Comparison of ENCODE assay signal across 15 cellular contexts in the genomic region with DNA sequence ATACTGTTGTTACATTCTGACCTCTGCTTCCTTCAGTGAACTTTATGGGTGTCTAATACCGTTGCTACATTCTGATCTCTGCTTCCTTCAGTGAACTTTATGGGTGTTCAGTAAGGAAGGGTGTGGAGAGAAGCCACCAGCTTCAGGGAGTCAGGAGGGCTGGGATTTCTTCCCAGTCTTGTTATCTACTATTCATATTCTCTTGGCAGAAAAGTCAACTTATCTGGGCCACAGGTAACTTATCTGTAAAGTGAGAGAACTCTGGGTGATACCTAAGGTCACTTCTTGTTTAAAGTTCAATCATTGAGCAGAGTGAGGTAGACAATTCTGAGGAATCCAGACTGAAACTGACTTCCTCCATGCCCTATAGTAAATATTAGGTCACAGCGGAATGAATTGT.
"Had no signal": no experiment of that assay in that cellular context is flagged by ENCODE, and none has a peak within 500 bp of the region (broad histone marks: within the 10 kb centered on the region; RNA-seq: fewer than 3 reads in every experiment).

No MANE protein-coding gene starts in this region.

- H3K4me3 ChIP-seq: breast epithelium, dorsolateral prefrontal cortex had no signal

- H3K9me3 Mint-ChIP-seq: activated T-helper 17 cell treated with anti-CD3 and anti-CD28 coated beads, Interleukin-2, amount 50 U/mL, for 72 hours; endodermal cell; nephron progenitor cell; stimulated activated effector memory CD8-positive, alpha-beta T cell treated with anti-CD3 and anti-CD28 coated beads, Interleukin-12 subunit alpha, Interleukin-12 subunit beta, amount 100 ng/mL, for 72 hours had no signal

- FAIRE-seq: islet of Langerhans, urothelium cell line had no signal

- H3K9me3 ChIP-seq: breast epithelium had no signal

- H3K4me1 ChIP-seq: breast epithelium had no signal

- H3K4me3 Mint-ChIP-seq: activated T-helper 17 cell treated with anti-CD3 and anti-CD28 coated beads, Interleukin-2, amount 50 U/mL, for 72 hours; endodermal cell; nephron progenitor cell; stimulated activated effector memory CD8-positive, alpha-beta T cell treated with anti-CD3 and anti-CD28 coated beads, Interleukin-12 subunit alpha, Interleukin-12 subunit beta, amount 100 ng/mL, for 72 hours had no signal

- DNase-seq: activated naive CD4-positive, alpha-beta T cell treated with Interleukin-2 at 50 U/mL for 16 hours; aorta; dorsolateral prefrontal cortex; endodermal cell; erythroblast; mesendoderm; nephron progenitor cell; occipital lobe; T-helper 9 cell had no signal

- H3K27me3 ChIP-seq: breast epithelium had no signal

- H3K36me3 ChIP-seq: breast epithelium had no signal

- H3K27ac ChIP-seq: breast epithelium, dorsolateral prefrontal cortex had no signal

- H3K27ac Mint-ChIP-seq: activated T-helper 17 cell treated with anti-CD3 and anti-CD28 coated beads, Interleukin-2, amount 50 U/mL, for 72 hours; endodermal cell; nephron progenitor cell; stimulated activated effector memory CD8-positive, alpha-beta T cell treated with anti-CD3 and anti-CD28 coated beads, Interleukin-12 subunit alpha, Interleukin-12 subunit beta, amount 100 ng/mL, for 72 hours had no signal

- ATAC-seq: activated CD4-positive, CD25-positive, alpha-beta regulatory T cell treated with anti-CD3 and anti-CD28 coated beads, Interleukin-2, amount 50 U/mL, for 24 hours; activated T-helper 17 cell treated with anti-CD3 and anti-CD28 coated beads, Interleukin-2, amount 50 U/mL, for 72 hours; stimulated activated effector memory CD8-positive, alpha-beta T cell treated with anti-CD3 and anti-CD28 coated beads, Interleukin-12 subunit alpha, Interleukin-12 subunit beta, amount 100 ng/mL, for 72 hours had no signal

- H3K36me3 Mint-ChIP-seq: stimulated activated effector memory CD8-positive, alpha-beta T cell treated with anti-CD3 and anti-CD28 coated beads, Interleukin-12 subunit alpha, Interleukin-12 subunit beta, amount 100 ng/mL, for 72 hours had no signal
